ENCODE assay signal across 16 cellular contexts in genomic region chr7:27999829-28000228, GRCh38.
"Had no signal": no experiment of that assay in that cellular context is flagged by ENCODE, and none has a peak within 500 bp of the region (broad histone marks: within the 10 kb centered on the region; RNA-seq: fewer than 3 reads in every experiment).

No MANE protein-coding gene starts in this region.

- H3K9me3 ChIP-seq: esophagus squamous epithelium, testis, upper lobe of right lung had no signal

- H3K27ac ChIP-seq: esophagus squamous epithelium, parathyroid adenoma, testis, upper lobe of right lung had no signal

- H3K27me3 ChIP-seq: esophagus squamous epithelium, testis, upper lobe of right lung had no signal

- H3K4me1 ChIP-seq: testis, upper lobe of right lung had no signal

- H3K4me3 ChIP-seq: esophagus squamous epithelium, testis, upper lobe of right lung had no signal

- H3K36me3 ChIP-seq: esophagus squamous epithelium, upper lobe of right lung had no signal

- H3K9ac ChIP-seq: parathyroid adenoma had no signal

- DNase-seq: activated CD4-positive, alpha-beta T cell treated with anti-CD3 and anti-CD28 coated beads, Interleukin-2, amount 50 U/mL, for 1 hour; activated CD4-positive, CD25-positive, alpha-beta regulatory T cell; activated naive CD4-positive, alpha-beta T cell treated with anti-CD3 and anti-CD28 coated beads for 36 hours; activated T-cell treated with anti-CD3 and anti-CD28 coated beads for 4 hours; esophagus squamous epithelium; foreskin fibroblast; head of caudate nucleus; islet precursor cell; left ventricle myocardium superior; stimulated activated CD4-positive, alpha-beta T cell treated with anti-CD3 and anti-CD28 coated beads, Interleukin-15, amount 100 ng/mL, for 24 hours; stimulated activated CD4-positive, alpha-beta T cell treated with anti-CD3 and anti-CD28 coated beads, Interleukin-4, amount 100 ng/mL, for 24 hours; stimulated activated naive CD8-positive, alpha-beta T cell treated with anti-CD3 and anti-CD28 coated beads, Interleukin-15, amount 100 ng/mL, for 72 hours; testis; upper lobe of right lung had no signal

- ATAC-seq: activated T-helper 17 cell treated with anti-CD3 and anti-CD28 coated beads, Interleukin-2, amount 50 U/mL, for 72 hours; left ventricle myocardium superior; stimulated activated naive CD8-positive, alpha-beta T cell treated with anti-CD3 and anti-CD28 coated beads, Interleukin-15, amount 100 ng/mL, for 72 hours; upper lobe of right lung had no signal

- H2AFZ ChIP-seq: parathyroid adenoma had no signal
